10 cellular contexts compared by ENCODE assay signal in the genomic region with DNA sequence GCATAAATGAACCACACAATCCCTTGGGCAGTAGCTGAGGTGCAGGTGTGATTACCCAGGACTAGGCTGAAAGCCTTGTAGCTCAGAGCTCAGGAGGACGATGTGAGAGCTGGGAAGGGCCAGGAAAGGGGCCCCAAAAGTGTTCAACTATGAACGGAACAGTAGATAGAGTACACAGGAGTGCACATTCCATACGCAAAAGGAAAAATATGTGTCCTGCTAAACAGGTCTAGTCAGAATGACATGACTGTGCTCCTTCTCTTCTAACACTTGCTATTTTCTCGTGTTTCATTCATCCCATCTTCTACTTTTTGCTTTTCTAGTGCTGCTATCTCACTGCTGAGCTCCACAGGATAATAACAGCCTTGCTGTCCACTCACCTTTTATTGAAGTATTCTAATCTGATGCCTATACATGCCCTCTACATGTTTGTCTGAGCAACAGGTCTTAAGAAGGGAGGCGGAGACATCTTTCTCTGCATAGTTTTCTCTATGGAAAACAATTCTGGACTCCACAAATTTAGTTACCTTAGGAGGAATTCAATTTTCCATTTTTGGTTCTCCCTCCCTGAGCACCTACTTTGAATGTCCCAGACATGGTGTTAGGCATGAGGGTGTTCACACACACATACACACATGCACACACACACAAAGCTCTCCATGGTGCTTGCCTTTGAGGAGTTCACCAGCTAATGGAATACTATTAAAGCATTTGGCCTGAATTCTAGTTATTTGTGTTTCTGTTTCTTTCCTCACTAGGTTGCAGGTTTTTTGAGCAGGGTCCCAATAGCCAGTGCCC. TPM values are rescaled to one million over a fixed set of nuclear protein-coding genes. Genes with fewer than 3 reads are reported as not detected.
DNase-seq lines count a peak whose midpoint lies in the region; FAIRE-seq and TF ChIP-seq lines count a peak whose summit lies in the region.
"Had no signal": no experiment of that assay in that cellular context is flagged by ENCODE, and none has a peak within 500 bp of the region (broad histone marks: within the 10 kb centered on the region; RNA-seq: fewer than 3 reads in every experiment).

No MANE protein-coding gene starts in this region.

- peak overlapping the region; percentile 99 for H3K4me3 Mint-ChIP-seq in HFFc6

- POLR2A ChIA-PET in AG04449 (lab: Yijun Ruan, JAX), result interaction anchor here (0.6 to 1.1 kb wide), 6 partner anchors 10 to 81 kb away, joined by 3 to 4 read pairs (median 4); a partner anchor contains a TSS

- FAIRE-seq in bronchial epithelial cell (lab: Jason Lieb, UNC), result no peak
- no peak for FAIRE-seq in frontal cortex (lab: Jason Lieb, UNC)
- FAIRE-seq: G401.6, GM19239 had no signal

- DNase-seq in AG04449 (ENCODE audit: low read depth, low spot score), result no peak
- DNase-seq in HFFc6, result peak; percentile 23
- peak; percentile 72 for DNase-seq in bronchial epithelial cell (ENCODE audit: low read depth)
- DNase-seq in stimulated activated naive CD4-positive, alpha-beta T cell treated with Interleukin-2 at 50 U/mL for 16 hours (lab: John Stamatoyannopoulos, UW), result no peak
- DNase-seq in activated CD8-positive, alpha-beta memory T cell treated with anti-CD3 and anti-CD28 coated beads for 24 hours, result no peak
- no peak for DNase-seq in NCI-H510A treated with DMSO at 0.1 percent for 48 hours (lab: John Stamatoyannopoulos, UW)
- DNase-seq in frontal cortex (ENCODE audit: low spot score in 2 of 2), result no peak

- CTCF ChIA-PET in AG04449 (lab: Yijun Ruan, JAX), result interaction anchor here (0.9 to 12.8 kb wide), 6 partner anchors 10 to 102 kb away, joined by 3 to 120 read pairs (median 6); no protein-coding TSS in a partner anchor

- no peaks in the 10 kb centered on the region for H3K9me3 ChIP-seq in muscle layer of duodenum (ENCODE audit: control insufficient read depth in 1 of 2, low read length in 2 of 2)

- H3K36me3 Mint-ChIP-seq in HFFc6 (ENCODE audit: low read depth), result peaks cover 32% of the 10 kb centered on the region

- no peaks in the 10 kb centered on the region for H3K27me3 ChIP-seq in bronchial epithelial cell (ENCODE audit: control insufficient read depth, insufficient read depth, low read length)
- H3K27me3 ChIP-seq in muscle layer of duodenum (ENCODE audit: low read depth, low read length), result no peaks in the 10 kb centered on the region

- H3K27me3 Mint-ChIP-seq in HFFc6 (ENCODE audit: insufficient read depth), result peaks cover 5% of the 10 kb centered on the region; the same call in 1 of the 2 replicates

- peaks cover 42 to 46% of the 10 kb centered on the region in 2 donors for H3K4me1 ChIP-seq in muscle layer of duodenum (ENCODE audit: control insufficient read depth in 1 of 2, insufficient read depth in 2 of 2, low read length in 2 of 2)

- peak overlapping the region; percentile 99 for H3K27ac Mint-ChIP-seq in HFFc6

- peak overlapping the region; percentile 98 for H3K27ac ChIP-seq in muscle layer of duodenum (ENCODE audit: low read length)

- peak overlapping the region; percentile 24 for H3K4me3 ChIP-seq in AG04449 (ENCODE audit: low read depth, low read length)
- peak overlapping the region; percentile 99 for H3K4me3 ChIP-seq in bronchial epithelial cell (ENCODE audit: low read depth, low read length)
- H3K4me3 ChIP-seq in muscle layer of duodenum (ENCODE audit: low read depth in 1 of 2, low read length in 2 of 2), result peak overlapping the region; percentile 90 to 92

- H3K9me3 Mint-ChIP-seq in HFFc6, result no peaks in the 10 kb centered on the region

- no peak for TF ChIP-seq CTCF in AG04449 (IDR thresholded peaks at IDR 0.05; ENCODE audit: insufficient read depth, low read length, missing control alignments)
- no peak for TF ChIP-seq CTCF in HFFc6 (IDR thresholded peaks at IDR 0.05)
- TF ChIP-seq CTCF in bronchial epithelial cell (IDR thresholded peaks at IDR 0.05; ENCODE audit: insufficient read depth, low read length, severe bottlenecking), result no peak

- peaks cover 7% of the 10 kb centered on the region for H3K36me3 ChIP-seq in bronchial epithelial cell (ENCODE audit: control insufficient read depth, insufficient read depth, low read length)
- peaks cover 4 to 9% of the 10 kb centered on the region in 2 donors for H3K36me3 ChIP-seq in muscle layer of duodenum (ENCODE audit: control insufficient read depth in 1 of 2, insufficient read depth in 2 of 2, low read length in 2 of 2)

- H3K4me1 Mint-ChIP-seq in HFFc6 (ENCODE audit: low read depth), result peaks cover 81% of the 10 kb centered on the region

RNA-seq across cellular contexts. Expression of a gene that starts 3.4 kb away (rescaled TPM):
- 100 to 1,000 TPM; 390 to 518 (median 442) TPM for total RNA-seq in HFFc6 (2021; fragmentation: NEBNext Ultra II Directional; extraction: Animal tissue kit (Norgen Biotek cat#: 25700))
- total RNA-seq in bronchial epithelial cell (120 and 212 TPM in 2 replicates), frontal cortex (2.4 TPM)

RNA-seq across cellular contexts. Expression of a gene that starts 46.5 kb away (rescaled TPM):
- 1,000 to 10,000 TPM; 1,164 to 1,256 (median 1,179) TPM for total RNA-seq in HFFc6 (2021; fragmentation: NEBNext Ultra II Directional; extraction: Animal tissue kit (Norgen Biotek cat#: 25700))
- total RNA-seq in bronchial epithelial cell (58.7 and 151 TPM in 2 replicates), frontal cortex (1.6 TPM)

Comparison
In these comparisons a context has a peak if more than half of its experiments do, and no peak if none do; other contexts are left out.
1. DNase-seq: peak in HFFc6 (single experiment) and bronchial epithelial cell (single experiment); none in AG04449 (single experiment), stimulated activated naive CD4-positive, alpha-beta T cell treated with Interleukin-2 at 50 U/mL for 16 hours (single experiment), activated CD8-positive, alpha-beta memory T cell treated with anti-CD3 and anti-CD28 coated beads for 24 hours (single experiment), NCI-H510A treated with DMSO at 0.1 percent for 48 hours (single experiment) and frontal cortex (0 of 2).
2. H3K4me3 ChIP-seq: peak in every context shown above with its lines; median percentile 99 in bronchial epithelial cell; 91 in muscle layer of duodenum; 24 in AG04449.
3. RNA of a gene that starts 3.4 kb away (total RNA-seq): 390 to 518 TPM in HFFc6 and 120 to 212 TPM in bronchial epithelial cell; 2.4 TPM in frontal cortex (single experiment); every median in the first group is over 10 times any median in the second.
4. RNA of a gene that starts 46.5 kb away (total RNA-seq): 1,164 to 1,256 TPM in HFFc6 and 58.7 to 151 TPM in bronchial epithelial cell; 1.6 TPM in frontal cortex (single experiment); every median in the first group is over 10 times any median in the second.